Comparison of ENCODE assay signal across 23 cellular contexts in the genomic region with DNA sequence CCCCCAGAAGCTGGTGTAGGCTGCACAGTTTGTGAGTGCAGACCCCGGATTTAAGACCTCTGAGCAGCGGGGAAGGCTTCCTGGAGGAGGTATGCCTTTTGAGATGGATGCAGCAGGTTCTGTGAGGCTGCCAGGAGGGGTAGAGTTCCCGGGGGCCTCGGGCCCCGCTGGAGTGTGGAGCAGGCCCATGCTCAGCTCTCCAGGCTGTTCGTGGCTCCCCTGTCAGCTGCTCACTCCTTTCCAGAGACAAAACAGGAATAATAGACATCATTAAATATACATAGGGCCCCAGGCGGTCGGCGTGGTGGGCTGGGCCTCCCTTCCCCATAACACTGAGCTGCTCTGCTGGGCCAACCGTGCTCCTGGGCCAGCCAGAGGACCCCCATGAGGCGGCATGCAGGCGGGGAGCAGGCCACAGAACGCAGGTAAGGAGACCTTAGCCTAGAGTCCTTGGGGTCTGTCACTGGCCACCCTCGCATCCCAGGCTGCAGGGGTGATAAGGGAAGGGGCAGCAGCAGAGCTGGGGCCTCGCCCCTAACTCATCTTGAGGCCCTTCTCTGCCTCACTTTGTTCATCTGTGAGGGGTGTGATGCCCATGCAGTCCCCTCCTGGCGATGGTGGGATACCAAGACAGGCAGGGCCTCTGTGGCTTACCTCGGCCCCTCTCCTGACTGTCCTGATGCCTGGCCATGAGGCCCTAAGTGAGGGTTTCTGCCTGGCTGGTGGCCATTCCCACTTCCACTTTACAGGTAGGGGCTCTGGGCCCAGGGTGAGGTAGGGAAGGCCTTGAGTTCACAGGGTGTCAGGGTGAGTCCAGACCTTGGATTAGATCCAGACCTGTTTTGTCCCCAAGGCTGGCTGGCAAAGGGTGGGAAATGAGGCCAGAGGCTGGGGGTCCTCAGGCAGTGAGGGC. TPM values are rescaled to one million over a fixed set of nuclear protein-coding genes. Genes with fewer than 3 reads are reported as not detected.
DNase-seq lines count a peak whose midpoint lies in the region; ATAC-seq, FAIRE-seq and TF ChIP-seq lines count a peak whose summit lies in the region.
"Had no signal": no experiment of that assay in that cellular context is flagged by ENCODE, and none has a peak within 500 bp of the region (broad histone marks: within the 10 kb centered on the region; RNA-seq: fewer than 3 reads in every experiment).

A gene with protein sequence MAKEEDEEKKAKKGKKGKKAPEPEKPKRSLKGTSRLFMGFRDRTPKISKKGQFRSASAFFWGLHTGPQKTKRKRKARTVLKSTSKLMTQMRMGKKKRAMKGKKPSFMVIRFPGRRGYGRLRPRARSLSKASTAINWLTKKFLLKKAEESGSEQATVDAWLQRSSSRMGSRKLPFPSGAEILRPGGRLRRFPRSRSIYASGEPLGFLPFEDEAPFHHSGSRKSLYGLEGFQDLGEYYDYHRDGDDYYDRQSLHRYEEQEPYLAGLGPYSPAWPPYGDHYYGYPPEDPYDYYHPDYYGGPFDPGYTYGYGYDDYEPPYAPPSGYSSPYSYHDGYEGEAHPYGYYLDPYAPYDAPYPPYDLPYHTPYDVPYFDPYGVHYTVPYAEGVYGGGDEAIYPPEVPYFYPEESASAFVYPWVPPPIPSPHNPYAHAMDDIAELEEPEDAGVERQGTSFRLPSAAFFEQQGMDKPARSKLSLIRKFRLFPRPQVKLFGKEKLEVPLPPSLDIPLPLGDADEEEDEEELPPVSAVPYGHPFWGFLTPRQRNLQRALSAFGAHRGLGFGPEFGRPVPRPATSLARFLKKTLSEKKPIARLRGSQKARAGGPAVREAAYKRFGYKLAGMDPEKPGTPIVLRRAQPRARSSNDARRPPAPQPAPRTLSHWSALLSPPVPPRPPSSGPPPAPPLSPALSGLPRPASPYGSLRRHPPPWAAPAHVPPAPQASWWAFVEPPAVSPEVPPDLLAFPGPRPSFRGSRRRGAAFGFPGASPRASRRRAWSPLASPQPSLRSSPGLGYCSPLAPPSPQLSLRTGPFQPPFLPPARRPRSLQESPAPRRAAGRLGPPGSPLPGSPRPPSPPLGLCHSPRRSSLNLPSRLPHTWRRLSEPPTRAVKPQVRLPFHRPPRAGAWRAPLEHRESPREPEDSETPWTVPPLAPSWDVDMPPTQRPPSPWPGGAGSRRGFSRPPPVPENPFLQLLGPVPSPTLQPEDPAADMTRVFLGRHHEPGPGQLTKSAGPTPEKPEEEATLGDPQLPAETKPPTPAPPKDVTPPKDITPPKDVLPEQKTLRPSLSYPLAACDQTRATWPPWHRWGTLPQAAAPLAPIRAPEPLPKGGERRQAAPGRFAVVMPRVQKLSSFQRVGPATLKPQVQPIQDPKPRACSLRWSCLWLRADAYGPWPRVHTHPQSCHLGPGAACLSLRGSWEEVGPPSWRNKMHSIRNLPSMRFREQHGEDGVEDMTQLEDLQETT (N-terminal part only) (plus strand): TSS at position 357 of the 913 bp plus-strand sequence. CDS start 10,045 bp downstream, outside the sequence.

- H3K9me1 ChIP-seq in IMR-90 (ENCODE audit: insufficient read depth, low read length): peaks cover 6% of the 10 kb centered on the region

- H3K56ac ChIP-seq in IMR-90 (ENCODE audit: extremely low read depth, insufficient read depth, low read length) (no peak within 1 kb of the TSS), H1 (replicated peaks; ENCODE audit: insufficient read length, low read depth, low read length) (no peak within 1 kb of the TSS)

- H3K36me3 ChIP-seq in IMR-90 (ENCODE audit: control insufficient read depth, insufficient read depth, low read length) (peaks cover 27% of the 10 kb centered on the region), H1 (ENCODE audit: control insufficient read depth in 2 of 4, insufficient read depth in 4 of 4, low read length in 3 of 4) (peaks cover 0 to 12% (median 5%) of the 10 kb centered on the region in 4 experiments; a peak in 3 of 8 replicates)

- H2BK5ac ChIP-seq in IMR-90 (ENCODE audit: low read depth, low read length, poor library complexity, severe bottlenecking) (no peak within 1 kb of the TSS), H1 (ENCODE audit: low read depth, low read length) (peak within 1 kb of the TSS; percentile 63; the same call in 1 of the 2 replicates)

- 92% methylated on average over 4 of the region's 17 CpGs; no CpG with 5 or more reads in 1 of the 2 experiments for WGBS in IMR-90 (ENCODE audit: extremely low coverage in 2 of 2, insufficient read length in 1 of 2), 2 experiments
- WGBS in H1 (ENCODE audit: extremely low coverage in 1 of 2, insufficient coverage in 1 of 2, insufficient read length in 1 of 2, insufficient replicate concordance in 2 of 2, low coverage in 1 of 2, low lambda C conversion rate in 2 of 2, missing lambda C conversion rate in 1 of 2), 2 experiments: 89% methylated on average over 17 of the region's 17 CpGs; no CpG with 5 or more reads in 1 of the 2 experiments

- no peaks in the 10 kb centered on the region for H3K27me3 Mint-ChIP-seq in stimulated activated memory B cell treated with anti-CD40 and anti-IgM and Interleukin-4, amounts not matched to agents 10 μg/mL and 1 μg/mL and 100 μg/mL, for 72 hours
- no peaks in the 10 kb centered on the region for H3K27me3 Mint-ChIP-seq in activated T-helper 17 cell treated with anti-CD3 and anti-CD28 coated beads, Interleukin-2, amount 50 U/mL, for 72 hours

- H2BK12ac ChIP-seq in H1 (ENCODE audit: low read depth, low read length): no peak within 1 kb of the TSS

- intact Hi-C loops in Right ventricle myocardium inferior (cut with DNase I): no loop called here
- intact Hi-C loops in left cardiac atrium (cut with DNase I): no loop called here
- intact Hi-C loops in IMR-90 (cut with micrococcal nuclease): no loop called here

- POLR2A ChIA-PET in IMR-90 (lab: Charles Lee; ENCODE audit: unreplicated experiment) (no interaction called here), H1 (lab: Charles Lee; ENCODE audit: partially characterized antibody) (interaction anchor here (1.0 to 5.4 kb wide), 9 partner anchors 7 to 35 kb away, joined by 3 to 34 read pairs (median 5); a partner anchor contains a TSS)

- H3K18ac ChIP-seq in IMR-90 (ENCODE audit: low read depth, low read length) (no peak within 1 kb of the TSS), H1 (ENCODE audit: extremely low read depth, low read length) (no peak within 1 kb of the TSS)

- no peak within 1 kb of the TSS for H4K8ac ChIP-seq in IMR-90 (ENCODE audit: low read depth in 2 of 2, low read length in 2 of 2)
- H4K8ac ChIP-seq in H1 (ENCODE audit: extremely low read depth, insufficient read depth, low read length): peak within 1 kb of the TSS; percentile 40; the same call in 1 of the 2 replicates

- H2BK120ac ChIP-seq in IMR-90 (ENCODE audit: low read depth, low read length) (no peak within 1 kb of the TSS), H1 (replicated peaks; ENCODE audit: low read depth, low read length) (no peak within 1 kb of the TSS)

- no TSS peak for BruUV-seq in IMR-90 (replicated peaks; lab: Mats Ljungman, UMichigan)

- H3K4ac ChIP-seq in IMR-90 (ENCODE audit: low read depth, low read length): no peak within 1 kb of the TSS
- no peak within 1 kb of the TSS for H3K4ac ChIP-seq in H1 (replicated peaks; ENCODE audit: insufficient read length, low read depth, low read length)

- no peak for FAIRE-seq in H1 (lab: Jason Lieb, UNC)
- FAIRE-seq: bronchial epithelial cell, pancreas had no signal

- H3K36me3 Mint-ChIP-seq in stimulated activated memory B cell treated with anti-CD40 and anti-IgM and Interleukin-4, amounts not matched to agents 10 μg/mL and 1 μg/mL and 100 μg/mL, for 72 hours: peaks cover 20% of the 10 kb centered on the region
- H3K36me3 Mint-ChIP-seq in activated T-helper 17 cell treated with anti-CD3 and anti-CD28 coated beads, Interleukin-2, amount 50 U/mL, for 72 hours (ENCODE audit: low read depth): peaks cover 12% of the 10 kb centered on the region

- TF ChIP-seq CTCF in IMR-90 (conservative IDR thresholded peaks at IDR 0.05; ENCODE audit: low read depth, low read length): no peak
- no peak for TF ChIP-seq CTCF in H1 (IDR thresholded peaks at IDR 0.05; ENCODE audit: control extremely low read depth in 1 of 3, insufficient read depth in 1 of 3, low read depth in 1 of 3, low read length in 3 of 3)

- H3K4me2 ChIP-seq in IMR-90 (ENCODE audit: low read depth, low read length) (no peak within 1 kb of the TSS), H1 (ENCODE audit: insufficient read depth in 1 of 2, low read depth in 2 of 2, low read length in 2 of 2) (no peak within 1 kb of the TSS)

- H2AFZ ChIP-seq in IMR-90 (replicated peaks; ENCODE audit: low read length, poor library complexity) (peak within 1 kb of the TSS; percentile 3), H1 (ENCODE audit: low read length) (no peak within 1 kb of the TSS)

- TF ChIP-seq POLR2A in IMR-90 (IDR thresholded peaks at IDR 0.05; ENCODE audit: low read depth, low read length) (no peak), H1 (IDR thresholded peaks at IDR 0.05; ENCODE audit: control extremely low read depth in 1 of 2, low read depth in 2 of 2, low read length in 2 of 2) (no peak; a peak in 1 of 3 replicates)

- H2AK9ac ChIP-seq in IMR-90 (replicated peaks; ENCODE audit: low read depth, low read length, poor library complexity): peak within 1 kb of the TSS; percentile 59

- H3K4me1 Mint-ChIP-seq in stimulated activated memory B cell treated with anti-CD40 and anti-IgM and Interleukin-4, amounts not matched to agents 10 μg/mL and 1 μg/mL and 100 μg/mL, for 72 hours: peaks cover 3% of the 10 kb centered on the region
- no peaks in the 10 kb centered on the region for H3K4me1 Mint-ChIP-seq in activated T-helper 17 cell treated with anti-CD3 and anti-CD28 coated beads, Interleukin-2, amount 50 U/mL, for 72 hours

- H3K14ac ChIP-seq in IMR-90 (replicated peaks; ENCODE audit: low read depth, low read length) (no peak within 1 kb of the TSS), H1 (ENCODE audit: insufficient read length) (no peak within 1 kb of the TSS)

- no peak within 1 kb of the TSS for H3K4me3 Mint-ChIP-seq in stimulated activated memory B cell treated with anti-CD40 and anti-IgM and Interleukin-4, amounts not matched to agents 10 μg/mL and 1 μg/mL and 100 μg/mL, for 72 hours
- no peak within 1 kb of the TSS for H3K4me3 Mint-ChIP-seq in activated T-helper 17 cell treated with anti-CD3 and anti-CD28 coated beads, Interleukin-2, amount 50 U/mL, for 72 hours

- dilution Hi-C loops in IMR-90 (cut with HindIII; ENCODE audit: low sequenced_read_pairs, unreplicated experiment): no loop called here

- H3K79me1 ChIP-seq in IMR-90 (ENCODE audit: low read depth in 1 of 2, low read length in 2 of 2): no peaks in the 10 kb centered on the region
- H3K79me1 ChIP-seq in H1 (ENCODE audit: low read depth, low read length): no peaks in the 10 kb centered on the region

- H3K27me3 ChIP-seq in IMR-90 (ENCODE audit: control insufficient read depth, insufficient read depth, low read length) (no peaks in the 10 kb centered on the region), H1 (replicated peaks in 1 of 4; ENCODE audit: control insufficient read depth in 3 of 4, extremely low read depth in 1 of 4, insufficient read depth in 3 of 4, low read length in 3 of 4) (no peaks in the 10 kb centered on the region)
- H3K27me3 ChIP-seq: adrenal gland, pancreas had no signal

- H4K5ac ChIP-seq in IMR-90 (ENCODE audit: low read depth, low read length) (no peak within 1 kb of the TSS), H1 (ENCODE audit: insufficient read length, low read depth, low read length) (no peak within 1 kb of the TSS)

- H3K9me3 ChIP-seq in IMR-90 (ENCODE audit: control insufficient read depth, insufficient read depth, low read length) (no peaks in the 10 kb centered on the region), H1 (ENCODE audit: insufficient read depth in 2 of 2, low read depth in 1 of 2, low read length in 1 of 2) (no peaks in the 10 kb centered on the region)
- H3K9me3 ChIP-seq: adrenal gland, pancreas had no signal

- H4K91ac ChIP-seq in IMR-90 (ENCODE audit: insufficient read depth, low read depth, low read length): no peak within 1 kb of the TSS
- no peak within 1 kb of the TSS for H4K91ac ChIP-seq in H1 (replicated peaks; ENCODE audit: insufficient read length, low read length)

- H3K79me2 ChIP-seq in H1 (ENCODE audit: control insufficient read depth in 1 of 2, insufficient read depth in 2 of 2, low read length in 2 of 2): no peaks in the 10 kb centered on the region

- H3K23ac ChIP-seq in IMR-90 (ENCODE audit: low read depth, low read length) (no peak within 1 kb of the TSS), H1 (ENCODE audit: insufficient read length) (no peak within 1 kb of the TSS)

- no peaks in the 10 kb centered on the region for H4K20me1 ChIP-seq in IMR-90 (ENCODE audit: insufficient read depth, low read length)
- peaks cover 3 to 9% of the 10 kb centered on the region in 2 experiments for H4K20me1 ChIP-seq in H1 (replicated peaks in 1 of 2; ENCODE audit: control insufficient read depth in 1 of 2, insufficient read depth in 2 of 2, low read length in 2 of 2)

- no peak within 1 kb of the TSS for H3K27ac ChIP-seq in IMR-90 (ENCODE audit: insufficient read depth, low read length)
- H3K27ac ChIP-seq in H1 (ENCODE audit: low read depth, low read length): no peak within 1 kb of the TSS
- H3K27ac ChIP-seq: adrenal gland, pancreas had no signal

- H3K23me2 ChIP-seq in H1 (ENCODE audit: low read depth, low read length): no peaks in the 10 kb centered on the region

- no peak for TF ChIP-seq RAD21 in IMR-90 (IDR thresholded peaks at IDR 0.05; ENCODE audit: low read length)
- no peak for TF ChIP-seq RAD21 in H1 (IDR thresholded peaks at IDR 0.05 in 1 of 2, conservative IDR thresholded peaks at IDR 0.05 in 1 of 2; ENCODE audit: low read depth in 2 of 2, low read length in 2 of 2)

- DNase-seq in Right ventricle myocardium inferior (ENCODE audit: missing footprints): peak; percentile 25
- no peak for DNase-seq in left cardiac atrium
- no peak for DNase-seq in IMR-90
- no peak for DNase-seq in H1 (ENCODE audit: low read depth in 1 of 2, low spot score in 2 of 2)
- DNase-seq: activated CD4-positive, alpha-beta T cell treated with anti-CD3 and anti-CD28 coated beads for 48 hours; adrenal gland; cortex of kidney; DMS153; GF-D8; Kasumi-1; NCI-H1930; NCI-H226; NCI-H82; pancreas; stimulated activated CD4-positive, alpha-beta T cell treated with anti-CD3 and anti-CD28 coated beads, Interleukin-2, amount 100 ng/mL, for 24 hours; stimulated activated naive CD4-positive, alpha-beta T cell treated with Interleukin-2 at 50 U/mL for 16 hours; T-helper 2 cell had no signal

- H3K4me1 ChIP-seq in IMR-90 (ENCODE audit: control insufficient read depth, insufficient read depth, low read length) (no peaks in the 10 kb centered on the region), H1 (replicated peaks in 1 of 4; ENCODE audit: control insufficient read depth in 3 of 4, insufficient read depth in 4 of 4, low read length in 3 of 4) (peaks cover 0 to 7% (median 3%) of the 10 kb centered on the region in 4 experiments; a peak in 3 of 7 replicates)
- H3K4me1 ChIP-seq: adrenal gland, pancreas had no signal

- TF ChIP-seq EP300 in H1 (IDR thresholded peaks at IDR 0.05; ENCODE audit: borderline replicate concordance in 1 of 2, low read depth in 2 of 2, low read length in 2 of 2): no peak

- in situ Hi-C loops in IMR-90 (cut with MboI; ENCODE audit: low sequenced_read_pairs): no loop called here

- ATAC-seq in Right ventricle myocardium inferior: peak; percentile 20
- no peak for ATAC-seq in left cardiac atrium
- ATAC-seq in IMR-90 (ENCODE audit: low read depth): no peak
- ATAC-seq in stimulated activated memory B cell treated with anti-CD40 and anti-IgM and Interleukin-4, amounts not matched to agents 10 μg/mL and 1 μg/mL and 100 μg/mL, for 72 hours: no peak
- ATAC-seq in activated T-helper 17 cell treated with anti-CD3 and anti-CD28 coated beads, Interleukin-2, amount 50 U/mL, for 72 hours (replicated peaks): no peak
- no peak for ATAC-seq in GM18873 (IDR thresholded peaks at IDR 0.05; ENCODE audit: low FRiP score, unreplicated experiment)
- ATAC-seq in GM21381 (IDR thresholded peaks at IDR 0.05; ENCODE audit: unreplicated experiment): no peak

- no peak within 1 kb of the TSS for H3K9ac ChIP-seq in IMR-90 (ENCODE audit: low read depth, low read length)
- H3K9ac ChIP-seq in H1 (replicated peaks in 1 of 4; ENCODE audit: extremely low read depth in 1 of 4, low read depth in 3 of 4, low read length in 3 of 4): no peak within 1 kb of the TSS

- H3K4me3 ChIP-seq in IMR-90 (ENCODE audit: insufficient read depth, low read depth, low read length) (no peak within 1 kb of the TSS), H1 (ENCODE audit: extremely low read depth in 1 of 4, insufficient read depth in 2 of 4, low read depth in 3 of 4, low read length in 4 of 4) (no peak within 1 kb of the TSS)
- H3K4me3 ChIP-seq: adrenal gland, pancreas had no signal

- H2AK5ac ChIP-seq in IMR-90 (ENCODE audit: low read depth, low read length): no peak within 1 kb of the TSS
- H2AK5ac ChIP-seq in H1 (ENCODE audit: low read depth, low read length): no peak within 1 kb of the TSS

- H2BK15ac ChIP-seq in IMR-90 (ENCODE audit: low read depth, low read length) (no peak within 1 kb of the TSS), H1 (ENCODE audit: low read length) (no peak within 1 kb of the TSS)

- H3K27ac Mint-ChIP-seq in stimulated activated memory B cell treated with anti-CD40 and anti-IgM and Interleukin-4, amounts not matched to agents 10 μg/mL and 1 μg/mL and 100 μg/mL, for 72 hours: peak within 1 kb of the TSS; percentile 17
- H3K27ac Mint-ChIP-seq in activated T-helper 17 cell treated with anti-CD3 and anti-CD28 coated beads, Interleukin-2, amount 50 U/mL, for 72 hours: no peak within 1 kb of the TSS

- H2BK20ac ChIP-seq in IMR-90 (ENCODE audit: low read depth, low read length): no peak within 1 kb of the TSS
- H2BK20ac ChIP-seq in H1 (ENCODE audit: low read length): no peak within 1 kb of the TSS

- H3K9me3 Mint-ChIP-seq in stimulated activated memory B cell treated with anti-CD40 and anti-IgM and Interleukin-4, amounts not matched to agents 10 μg/mL and 1 μg/mL and 100 μg/mL, for 72 hours: no peaks in the 10 kb centered on the region
- no peaks in the 10 kb centered on the region for H3K9me3 Mint-ChIP-seq in activated T-helper 17 cell treated with anti-CD3 and anti-CD28 coated beads, Interleukin-2, amount 50 U/mL, for 72 hours

- CTCF ChIA-PET in IMR-90 (lab: Yijun Ruan, JAX): no interaction called here
- CTCF ChIA-PET in H1 (lab: Charles Lee; ENCODE audit: partially characterized antibody): interaction anchor here (1.2 kb wide), 1 partner anchor 15 kb away, joined by 5 read pairs; no protein-coding TSS in a partner anchor

RNA-seq across cellular contexts. Expression of the gene that starts here (rescaled TPM):
- total RNA-seq in Right ventricle myocardium inferior (0.51 TPM), left cardiac atrium (1 to 10 TPM in 1 of 2 donors, under 1 TPM in 1; 0.71 to 1.1 TPM), IMR-90 (2012; rRNA removed) (0.18 and 0.56 TPM in 2 replicates)
- polyA plus RNA-seq in IMR-90 (2012; rRNA removed) (0.49 and 1.1 TPM in 2 replicates), H1 (2011; rRNA removed) (4.2 and 5.5 TPM in 2 replicates)
- polyA plus RNA-seq in IMR-90 (2012; cell fraction: cytosol; rRNA removed): 0.02 and 0.90 TPM in 2 replicates
- 6.4 and 7.3 TPM in 2 replicates for polyA plus RNA-seq in IMR-90 (2012; cell fraction: nucleus; rRNA removed; ENCODE audit: low replicate concordance)
- 1.5 and 1.6 TPM in 2 replicates for total RNA-seq in H1 (2021; fragmentation: NEBNext Ultra II Directional; extraction: Animal tissue kit (Norgen Biotek cat#: 25700))
- polyA plus RNA-seq in H1 (2011; cell fraction: cytosol; rRNA removed): 5.4 TPM
- 22.4 TPM for polyA plus RNA-seq in H1 (2011; cell fraction: nucleus; rRNA removed)
- 2.0 to 4.0 TPM (median 3.2 TPM) in 4 replicates for polyA plus RNA-seq in H1 (2012, experiment 1 of 2)
- 1.1 TPM for polyA plus RNA-seq in H1 (2012, experiment 2 of 2)
- 1.2 TPM for polyA plus RNA-seq in H1 (2013, experiment 1 of 2)
- polyA plus RNA-seq in H1 (2013, experiment 2 of 2): 0.94 TPM
- polyA minus RNA-seq in H1 (2011; rRNA and poly(A)+ RNA removed): 1.7 and 3.2 TPM in 2 replicates
- polyA minus RNA-seq in H1 (2011; cell fraction: cytosol; rRNA and poly(A)+ RNA removed): 1.7 TPM
- polyA minus RNA-seq in H1 (2011; cell fraction: nucleus; rRNA and poly(A)+ RNA removed): 7.4 TPM
- total RNA-seq in activated T-helper 17 cell treated with anti-CD3 and anti-CD28 coated beads, Interleukin-2, amount 50 U/mL, for 72 hours: 1 to 10 TPM; 1.0 to 6.0 TPM
- total RNA-seq: HT1080 had no signal

Comparison
In these comparisons a context has a peak if more than half of its experiments do, and no peak if none do; other contexts are left out.
1. Peak in DNase-seq and ATAC-seq in Right ventricle myocardium inferior; RNA of the gene not detected or under 1 TPM.